ENCODE assay signal across 28 cellular contexts in the genomic region with DNA sequence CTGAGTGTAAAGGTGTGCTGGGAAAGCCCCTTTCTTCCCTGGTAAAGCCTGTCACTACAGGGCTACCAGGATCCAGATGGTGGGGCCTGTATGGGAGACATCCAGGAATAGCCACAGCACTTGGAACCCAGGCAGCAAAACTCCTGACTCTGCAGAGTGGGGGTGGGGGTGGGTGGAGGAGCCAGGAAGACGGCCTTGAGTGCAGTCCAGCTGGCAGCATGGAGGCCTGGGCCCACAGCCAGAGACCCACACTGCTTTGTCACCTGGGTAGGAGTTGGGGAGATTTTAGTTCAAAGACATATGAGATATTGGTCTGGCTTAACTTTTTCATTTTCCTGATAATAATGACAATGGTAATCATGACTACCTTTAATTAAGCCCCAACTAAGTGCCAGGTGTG.
DNase-seq lines count a peak whose midpoint lies in the region; ATAC-seq and TF ChIP-seq lines count a peak whose summit lies in the region.
"Had no signal": no experiment of that assay in that cellular context is flagged by ENCODE, and none has a peak within 500 bp of the region (broad histone marks: within the 10 kb centered on the region; RNA-seq: fewer than 3 reads in every experiment).

No MANE protein-coding gene starts in this region.

- H3K27me3 ChIP-seq in MG63: no peaks in the 10 kb centered on the region
- peaks cover 0 to under 1% (median 0%) of the 10 kb centered on the region in 45 donors for H3K27me3 ChIP-seq in dorsolateral prefrontal cortex
- H3K27me3 ChIP-seq: gastroesophageal sphincter, transverse colon had no signal

- H3K4me3 ChIP-seq in MG63: no peak overlapping the region
- no peak overlapping the region for H3K4me3 ChIP-seq in fibroblast of the aortic adventitia (ENCODE audit: low read depth, low read length)
- H3K4me3 ChIP-seq in dorsolateral prefrontal cortex: no peak overlapping the region
- H3K4me3 ChIP-seq: gastroesophageal sphincter, transverse colon had no signal

- intact Hi-C loops in dorsolateral prefrontal cortex (cut with DNase I): no loop called here

- no peak overlapping the region for H3K27ac ChIP-seq in dorsolateral prefrontal cortex
- H3K27ac ChIP-seq: gastroesophageal sphincter, transverse colon had no signal

- TF ChIP-seq CTCF in fibroblast of the aortic adventitia (IDR thresholded peaks at IDR 0.05; ENCODE audit: insufficient read depth, low read length): no peak
- TF ChIP-seq CTCF in dorsolateral prefrontal cortex (IDR thresholded peaks at IDR 0.05 in 54 of 56, conservative IDR thresholded peaks at IDR 0.05 in 2 of 56; ENCODE audit: low read depth in 1 of 56, partially characterized antibody in 56 of 56): no peak

- H3K9me3 ChIP-seq in MG63: no peaks in the 10 kb centered on the region
- H3K9me3 ChIP-seq: gastroesophageal sphincter, transverse colon had no signal

- ATAC-seq in GM18870 (IDR thresholded peaks at IDR 0.05; ENCODE audit: unreplicated experiment): no peak
- ATAC-seq in HG03469 (IDR thresholded peaks at IDR 0.05; ENCODE audit: unreplicated experiment): no peak
- ATAC-seq: CD8-positive, alpha-beta T cell; gastroesophageal sphincter; HCT116; naive thymus-derived CD8-positive, alpha-beta T cell; stimulated activated naive CD8-positive, alpha-beta T cell treated with anti-CD3 and anti-CD28 coated beads, Interleukin-15, Interleukin-2, amounts not matched to agents 100 U/mL and 50 U/mL, for 24 hours; T-cell had no signal

- no peaks in the 10 kb centered on the region for H3K36me3 ChIP-seq in MG63
- H3K36me3 ChIP-seq: gastroesophageal sphincter, transverse colon had no signal

- DNase-seq in MG63: peak; percentile 60
- DNase-seq in NCI-H69 (lab: John Stamatoyannopoulos, UW): peak; percentile 38
- peak; percentile 31 for DNase-seq in fibroblast of the aortic adventitia (ENCODE audit: low read depth)
- peak; percentile 1 for DNase-seq in midbrain (lab: John Stamatoyannopoulos, UW)
- DNase-seq in NCI-H774 (lab: John Stamatoyannopoulos, UW): no peak
- DNase-seq in dorsolateral prefrontal cortex: no peak
- DNase-seq: activated CD8-positive, alpha-beta memory T cell treated with anti-CD3 and anti-CD28 coated beads for 24 hours; activated naive CD4-positive, alpha-beta T cell treated with Interleukin-2 at 50 U/mL for 16 hours; activated T-cell treated with anti-CD3 and anti-CD28 coated beads, Interleukin-2, amount 50 U/mL, for 24 hours; CD8-positive, alpha-beta T cell; DMS53; effector CD8-positive, alpha-beta T cell; islet precursor cell; Karpas-422; mammary epithelial cell; naive thymus-derived CD8-positive, alpha-beta T cell; NCI-H1048; NCI-H748 treated with DMSO at 0.1 percent for 48 hours; OCI-M1; SHP77 treated with DMSO at 0.1 percent for 48 hours; stimulated activated CD4-positive, alpha-beta T cell treated with anti-CD3 and anti-CD28 coated beads, Interleukin-4, amount 100 ng/mL, for 24 hours; stimulated activated naive CD8-positive, alpha-beta T cell treated with anti-CD3 and anti-CD28 coated beads, Interleukin-15, Interleukin-2, amounts not matched to agents 100 U/mL and 50 U/mL, for 24 hours; T-cell; transverse colon had no signal

Comparison
In these comparisons a context has a peak if more than half of its experiments do, and no peak if none do; other contexts are left out.
1. DNase-seq: peak in MG63 (single experiment), NCI-H69 (single experiment), fibroblast of the aortic adventitia (single experiment) and midbrain (single experiment); none in NCI-H774 (single experiment) and dorsolateral prefrontal cortex (0 of 10).